Comparison of ENCODE assay signal across 8 cellular contexts in genomic region chr1:75786901-75787455, GRCh38. TPM values are rescaled to one million over a fixed set of nuclear protein-coding genes. Genes with fewer than 3 reads are reported as not detected.
DNase-seq lines count a peak whose midpoint lies in the region; ATAC-seq and TF ChIP-seq lines count a peak whose summit lies in the region.

No MANE protein-coding gene starts in this region.

- H2BK5ac ChIP-seq in IMR-90 (ENCODE audit: low read depth, low read length, poor library complexity, severe bottlenecking): peak overlapping the region; percentile 84

- H3K27ac ChIP-seq in IMR-90 (ENCODE audit: insufficient read depth, low read length): peak overlapping the region; percentile 39
- peak overlapping the region; percentile 97 for H3K27ac ChIP-seq in muscle layer of duodenum (ENCODE audit: low read length)

- no CpG with 5 or more reads among the region's 10 CpGs for WGBS in IMR-90 (ENCODE audit: extremely low coverage in 2 of 2, insufficient read length in 1 of 2), 2 experiments

- no peak for TF ChIP-seq CTCF in AG04449 (IDR thresholded peaks at IDR 0.05; ENCODE audit: insufficient read depth, low read length, missing control alignments)
- TF ChIP-seq CTCF in IMR-90 (conservative IDR thresholded peaks at IDR 0.05; ENCODE audit: low read depth, low read length): no peak

- no peak overlapping the region for H2AFZ ChIP-seq in IMR-90 (replicated peaks; ENCODE audit: low read length, poor library complexity)

- no peak for ATAC-seq in IMR-90 (ENCODE audit: low read depth)
- ATAC-seq in central memory CD8-positive, alpha-beta T cell (replicated peaks; ENCODE audit: extremely low read depth, poor library complexity, severe bottlenecking): no peak
- ATAC-seq in GM21390 (IDR thresholded peaks at IDR 0.05; ENCODE audit: unreplicated experiment): no peak

- H3K9me3 Mint-ChIP-seq in central memory CD8-positive, alpha-beta T cell: no peaks in the 10 kb centered on the region

- H4K91ac ChIP-seq in IMR-90 (ENCODE audit: insufficient read depth, low read depth, low read length): no peak overlapping the region

- H3K14ac ChIP-seq in IMR-90 (replicated peaks; ENCODE audit: low read depth, low read length): peak overlapping the region; percentile 94; the same call in 1 of the 2 replicates

- H3K27ac Mint-ChIP-seq in central memory CD8-positive, alpha-beta T cell (ENCODE audit: low read depth): peak overlapping the region; percentile 96

- peak overlapping the region; percentile 91 for H3K4me3 Mint-ChIP-seq in central memory CD8-positive, alpha-beta T cell

- no peak overlapping the region for H4K5ac ChIP-seq in IMR-90 (ENCODE audit: low read depth, low read length)

- no peak overlapping the region for H4K8ac ChIP-seq in IMR-90 (ENCODE audit: low read depth in 2 of 2, low read length in 2 of 2)

- DNase-seq in AG04449 (ENCODE audit: low read depth, low spot score): no peak
- no peak for DNase-seq in IMR-90
- no peak for DNase-seq in central memory CD8-positive, alpha-beta T cell (ENCODE audit: low spot score in 2 of 2)
- no peak for DNase-seq in retina
- DNase-seq in Kasumi-1 (lab: John Stamatoyannopoulos, UW): no peak
- DNase-seq in NCI-H2107 (lab: John Stamatoyannopoulos, UW): no peak

- H3K4me1 ChIP-seq in IMR-90 (ENCODE audit: control insufficient read depth, insufficient read depth, low read length) (peaks cover 2% of the 10 kb centered on the region; the same call in 1 of the 2 replicates), muscle layer of duodenum (ENCODE audit: control insufficient read depth in 1 of 2, insufficient read depth in 2 of 2, low read length in 2 of 2) (peaks cover 9 to 34% of the 10 kb centered on the region in 2 donors)

- H3K4me2 ChIP-seq in IMR-90 (ENCODE audit: low read depth, low read length): peak overlapping the region; percentile 47

- H2AK5ac ChIP-seq in IMR-90 (ENCODE audit: low read depth, low read length): no peak overlapping the region

- H3K27me3 Mint-ChIP-seq in central memory CD8-positive, alpha-beta T cell: no peaks in the 10 kb centered on the region

- H3K23ac ChIP-seq in IMR-90 (ENCODE audit: low read depth, low read length): peak overlapping the region; percentile 96; the same call in 1 of the 2 replicates

- peaks cover 74% of the 10 kb centered on the region for H3K4me1 Mint-ChIP-seq in central memory CD8-positive, alpha-beta T cell

- intact Hi-C loops in IMR-90 (cut with micrococcal nuclease): loop anchor here (1.0 to 2.0 kb wide), 2 partner anchors 22 to 63 kb away; partner anchors contain the start of gene ACADM

- no peak overlapping the region for H3K4ac ChIP-seq in IMR-90 (ENCODE audit: low read depth, low read length)

- CTCF ChIA-PET in AG04449 (lab: Yijun Ruan, JAX) (no interaction called here), IMR-90 (lab: Yijun Ruan, JAX) (no interaction called here)

- H3K9me3 ChIP-seq in IMR-90 (ENCODE audit: control insufficient read depth, insufficient read depth, low read length) (no peaks in the 10 kb centered on the region), muscle layer of duodenum (ENCODE audit: control insufficient read depth in 1 of 2, low read length in 2 of 2) (no peaks in the 10 kb centered on the region)

- H2AK9ac ChIP-seq in IMR-90 (replicated peaks; ENCODE audit: low read depth, low read length, poor library complexity): no peak overlapping the region

- peak overlapping the region; percentile 97; the same call in 1 of the 2 replicates for H3K56ac ChIP-seq in IMR-90 (ENCODE audit: extremely low read depth, insufficient read depth, low read length)

- peaks cover 45% of the 10 kb centered on the region for H4K20me1 ChIP-seq in IMR-90 (ENCODE audit: insufficient read depth, low read length)

- H2BK15ac ChIP-seq in IMR-90 (ENCODE audit: low read depth, low read length): no peak overlapping the region

- dilution Hi-C loops in IMR-90 (cut with HindIII; ENCODE audit: low sequenced_read_pairs, unreplicated experiment): no loop called here

- no peak for TF ChIP-seq RAD21 in IMR-90 (IDR thresholded peaks at IDR 0.05; ENCODE audit: low read length)

- BruUV-seq in IMR-90 (replicated peaks; lab: Mats Ljungman, UMichigan): no TSS peak

- H3K36me3 Mint-ChIP-seq in central memory CD8-positive, alpha-beta T cell (ENCODE audit: insufficient read depth): peaks cover 46% of the 10 kb centered on the region

- H3K9ac ChIP-seq in IMR-90 (ENCODE audit: low read depth, low read length): peak overlapping the region; percentile 96

- no peak for TF ChIP-seq POLR2A in IMR-90 (IDR thresholded peaks at IDR 0.05; ENCODE audit: low read depth, low read length)

- H3K36me3 ChIP-seq in IMR-90 (ENCODE audit: control insufficient read depth, insufficient read depth, low read length) (peaks cover 11% of the 10 kb centered on the region), muscle layer of duodenum (ENCODE audit: control insufficient read depth in 1 of 2, insufficient read depth in 2 of 2, low read length in 2 of 2) (peaks cover 17 to 29% of the 10 kb centered on the region in 2 donors)

- POLR2A ChIA-PET in AG04449 (lab: Yijun Ruan, JAX) (no interaction called here), IMR-90 (lab: Charles Lee; ENCODE audit: unreplicated experiment) (no interaction called here)

- H3K4me3 ChIP-seq in AG04449 (ENCODE audit: low read depth, low read length): peak overlapping the region; percentile 95
- peak overlapping the region; percentile 57 for H3K4me3 ChIP-seq in IMR-90 (ENCODE audit: insufficient read depth, low read depth, low read length)
- H3K4me3 ChIP-seq in muscle layer of duodenum (ENCODE audit: low read depth in 1 of 2, low read length in 2 of 2): peak overlapping the region; percentile 80 to 96

- no peak overlapping the region for H2BK20ac ChIP-seq in IMR-90 (ENCODE audit: low read depth, low read length)

- in situ Hi-C loops in IMR-90 (cut with MboI; ENCODE audit: low sequenced_read_pairs): loop anchor here (10.0 kb wide), 1 partner anchor 62 kb away; the partner anchor contains the start of gene ACADM

- H2BK120ac ChIP-seq in IMR-90 (ENCODE audit: low read depth, low read length): no peak overlapping the region

- H3K79me1 ChIP-seq in IMR-90 (ENCODE audit: low read depth in 1 of 2, low read length in 2 of 2): peaks cover 5 to 17% of the 10 kb centered on the region in 2 experiments; a peak in 2 of 4 replicates

- H3K27me3 ChIP-seq in IMR-90 (ENCODE audit: control insufficient read depth, insufficient read depth, low read length): no peaks in the 10 kb centered on the region
- H3K27me3 ChIP-seq in muscle layer of duodenum (ENCODE audit: low read depth, low read length): no peaks in the 10 kb centered on the region

- H3K18ac ChIP-seq in IMR-90 (ENCODE audit: low read depth, low read length): no peak overlapping the region

- H3K9me1 ChIP-seq in IMR-90 (ENCODE audit: insufficient read depth, low read length): 0 out of 2 replicates have a peak, but pooled peaks cover 2% of the 10 kb centered on the region

TF ChIP-seq in IMR-90, 13 proteins besides CTCF, POLR2A, EP300 and RAD21:
- no peak for TF ChIP-seq CHD1 (IDR thresholded peaks at IDR 0.05; ENCODE audit: low read depth, low read length)
- no peak for TF ChIP-seq USF2 (IDR thresholded peaks at IDR 0.05; ENCODE audit: low read depth, low read length)
- no peak for TF ChIP-seq NFE2L2 (IDR thresholded peaks at IDR 0.05; ENCODE audit: low read depth, low read length)
- no peak for TF ChIP-seq ELK1 (IDR thresholded peaks at IDR 0.05; ENCODE audit: borderline replicate concordance, low read depth, low read length)
- no peak for TF ChIP-seq MAFK (IDR thresholded peaks at IDR 0.05; ENCODE audit: low read depth, low read length)
- TF ChIP-seq CEBPB (IDR thresholded peaks at IDR 0.05; ENCODE audit: low read depth, low read length): no peak
- no peak for TF ChIP-seq FOS (IDR thresholded peaks at IDR 0.05; ENCODE audit: low read depth, low read length)
- TF ChIP-seq SMC3 (IDR thresholded peaks at IDR 0.05; ENCODE audit: low read depth, low read length): no peak
- TF ChIP-seq RFX5 (IDR thresholded peaks at IDR 0.05; ENCODE audit: low read depth, low read length): no peak
- no peak for TF ChIP-seq MXI1 (IDR thresholded peaks at IDR 0.05; ENCODE audit: borderline replicate concordance, low read depth, low read length)
- no peak for TF ChIP-seq MAZ (IDR thresholded peaks at IDR 0.05; ENCODE audit: borderline replicate concordance, low read depth, low read length)
- no peak for TF ChIP-seq BHLHE40 (IDR thresholded peaks at IDR 0.05; ENCODE audit: low read depth, low read length)

RNA-seq across cellular contexts. Expression of gene RABGGTB, which starts 0.9 kb away (rescaled TPM):
- total RNA-seq in IMR-90 (2012; rRNA removed): 48.2 and 120 TPM in 2 replicates
- polyA plus RNA-seq in IMR-90 (2012; rRNA removed): 59.6 and 76.0 TPM in 2 replicates
- polyA plus RNA-seq in IMR-90 (2012; cell fraction: cytosol; rRNA removed): 3.6 and 8.2 TPM in 2 replicates
- 24.3 and 195 TPM in 2 replicates for polyA plus RNA-seq in IMR-90 (2012; cell fraction: nucleus; rRNA removed; ENCODE audit: low replicate concordance)

RNA-seq across cellular contexts. Expression of gene MSH4, which starts 9.7 kb away (rescaled TPM):
- total RNA-seq in IMR-90 (2012; rRNA removed): under 0.01 TPM in 2 replicates
- 0.02 TPM in 1 of 2 replicates, not detected in the other for polyA plus RNA-seq in IMR-90 (2012; rRNA removed)
- not detected in 2 replicates for polyA plus RNA-seq in IMR-90 (2012; cell fraction: cytosol; rRNA removed)
- polyA plus RNA-seq in IMR-90 (2012; cell fraction: nucleus; rRNA removed; ENCODE audit: low replicate concordance): 0.02 and 0.14 TPM in 2 replicates
